In the genomic region with DNA sequence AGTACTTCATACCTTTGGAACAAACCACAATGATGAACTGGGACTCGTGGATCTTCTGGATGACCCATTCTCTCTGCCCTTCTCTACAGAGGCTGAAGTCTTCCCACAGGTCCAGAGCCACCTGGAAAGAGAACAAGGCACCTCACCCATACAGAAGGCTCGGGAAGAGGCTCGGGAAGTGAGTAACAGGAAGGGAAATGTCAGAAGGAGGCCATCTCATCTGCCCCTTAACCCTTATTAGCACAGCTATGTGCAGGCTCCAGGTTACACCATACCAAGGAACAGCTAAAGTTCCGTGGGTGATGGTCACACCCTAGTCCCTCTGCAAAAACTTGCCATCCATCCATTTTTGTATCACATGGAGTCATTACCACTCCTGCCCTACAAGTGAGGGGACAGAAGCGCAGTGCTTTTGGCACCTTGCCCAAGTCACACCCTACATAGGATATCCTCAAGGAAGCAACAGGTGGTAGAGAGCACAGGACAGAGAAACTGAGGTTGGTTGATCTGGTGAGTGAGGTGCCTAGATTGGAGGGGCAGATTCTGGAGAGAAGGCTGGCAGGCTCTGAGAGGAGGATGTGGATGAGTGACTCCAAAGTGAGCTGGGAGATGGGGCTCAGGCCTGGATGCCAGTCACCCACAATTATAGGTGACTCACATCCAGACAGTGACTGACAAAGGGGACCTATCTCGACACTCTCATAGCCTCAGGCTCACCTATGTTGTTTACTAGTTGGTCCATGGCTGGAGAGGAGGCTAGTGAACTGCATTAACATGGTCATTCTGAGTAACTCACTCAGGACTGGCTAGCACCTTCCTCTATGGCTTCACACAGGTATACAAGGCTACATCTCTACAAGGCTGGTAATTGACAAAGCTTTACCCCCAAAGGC, we compare ENCODE assay signal across 31 cellular contexts. TPM values are rescaled to one million over a fixed set of nuclear protein-coding genes. Genes with fewer than 3 reads are reported as not detected.
"Had no signal": no experiment of that assay in that cellular context is flagged by ENCODE, and none has a peak within 500 bp of the region (broad histone marks: within the 10 kb centered on the region; RNA-seq: fewer than 3 reads in every experiment).

No MANE protein-coding gene starts in this region.

- DNase-seq: activated CD4-positive, alpha-beta T cell treated with anti-CD3 and anti-CD28 coated beads, Interleukin-2, amount 10 ng/mL, durations not matched to agents 24 days and 14 days; activated CD8-positive, alpha-beta memory T cell treated with anti-CD3 and anti-CD28 coated beads, Interleukin-2, amount 10 ng/mL, durations not matched to agents 7 days and 5 days; activated CD8-positive, alpha-beta T cell treated with anti-CD3 and anti-CD28 coated beads for 36 hours; activated gamma-delta T cell treated with Interleukin-2 at 50 U/mL for 16 hours; activated T-cell treated with anti-CD3 and anti-CD28 coated beads for 4 hours; adrenal gland; brain microvascular endothelial cell; dorsolateral prefrontal cortex; effector memory CD8-positive, alpha-beta T cell; esophagus squamous epithelium; heart left ventricle; lower lobe of right lung; naive thymus-derived CD8-positive, alpha-beta T cell; retina; sigmoid colon; stimulated activated CD4-positive, alpha-beta T cell treated with anti-CD3 and anti-CD28 coated beads, Interleukin-2, amount 100 ng/mL, for 48 hours; SW 1271; T-helper 17 cell; tibial artery had no signal

- H3K27ac ChIP-seq: adrenal gland, ascending aorta, brain microvascular endothelial cell, dorsolateral prefrontal cortex, esophagus squamous epithelium, gastroesophageal sphincter, heart left ventricle, lower lobe of right lung, sigmoid colon, tibial artery had no signal

- ATAC-seq: activated CD8-positive, alpha-beta memory T cell treated with anti-CD3 and anti-CD28 coated beads, Interleukin-2, amount 10 ng/mL, durations not matched to agents 7 days and 5 days; activated CD8-positive, alpha-beta T cell treated with anti-CD3 and anti-CD28 coated beads for 36 hours; effector memory CD8-positive, alpha-beta T cell; gastroesophageal sphincter; heart left ventricle; lower lobe of right lung; naive thymus-derived CD8-positive, alpha-beta T cell; T-helper 17 cell had no signal

- H3K4me2 ChIP-seq: smooth muscle cell had no signal

- H3K4me3 Mint-ChIP-seq: activated CD4-positive, alpha-beta T cell treated with anti-CD3 and anti-CD28 coated beads, Interleukin-2, amount 10 ng/mL, durations not matched to agents 24 days and 14 days; activated CD8-positive, alpha-beta memory T cell treated with anti-CD3 and anti-CD28 coated beads, Interleukin-2, amount 10 ng/mL, durations not matched to agents 7 days and 5 days; activated CD8-positive, alpha-beta T cell treated with anti-CD3 and anti-CD28 coated beads for 36 hours; activated naive CD4-positive, alpha-beta T cell treated with anti-CD3 and anti-CD28 coated beads, Interleukin-2, amount 50 U/mL, for 24 hours; activated T-helper 1 cell treated with anti-CD3 and anti-CD28 coated beads, Interleukin-12 subunit alpha, Interleukin-12 subunit beta, Interleukin-2, Interleukin-4 antibody, amounts not matched to agents 30 ng/mL and 10 ng/mL and 1 ng/mL, durations not matched to agents 14 hours and 24 hours and 36 hours; central memory CD8-positive, alpha-beta T cell; effector memory CD8-positive, alpha-beta T cell; mesothelial cell of epicardium; naive thymus-derived CD8-positive, alpha-beta T cell; stimulated activated naive CD8-positive, alpha-beta T cell treated with anti-CD3 and anti-CD28 coated beads, Interleukin-15, Interleukin-2, amounts not matched to agents 100 ng/mL and 50 ng/mL, for 24 hours had no signal

- H3K4me1 Mint-ChIP-seq: activated CD8-positive, alpha-beta memory T cell treated with anti-CD3 and anti-CD28 coated beads, Interleukin-2, amount 10 ng/mL, durations not matched to agents 7 days and 5 days had no signal

- H3K4me1 ChIP-seq: ascending aorta, lower lobe of right lung, tibial artery had no signal

- H3K4me3 ChIP-seq: adrenal gland, ascending aorta, dorsolateral prefrontal cortex, esophagus squamous epithelium, gastroesophageal sphincter, heart left ventricle, lower lobe of right lung, sigmoid colon, smooth muscle cell, tibial artery had no signal

- H3K9me3 ChIP-seq: adrenal gland, ascending aorta, esophagus squamous epithelium, gastroesophageal sphincter, heart left ventricle, lower lobe of right lung, sigmoid colon, tibial artery had no signal

- H3K9me3 Mint-ChIP-seq: activated CD4-positive, alpha-beta T cell treated with anti-CD3 and anti-CD28 coated beads, Interleukin-2, amount 10 ng/mL, durations not matched to agents 24 days and 14 days; activated CD8-positive, alpha-beta T cell treated with anti-CD3 and anti-CD28 coated beads for 36 hours; activated naive CD4-positive, alpha-beta T cell treated with anti-CD3 and anti-CD28 coated beads, Interleukin-2, amount 50 U/mL, for 24 hours; activated T-helper 1 cell treated with anti-CD3 and anti-CD28 coated beads, Interleukin-12 subunit alpha, Interleukin-12 subunit beta, Interleukin-2, Interleukin-4 antibody, amounts not matched to agents 30 ng/mL and 10 ng/mL and 1 ng/mL, durations not matched to agents 14 hours and 24 hours and 36 hours; central memory CD8-positive, alpha-beta T cell; effector memory CD8-positive, alpha-beta T cell; mesothelial cell of epicardium; naive thymus-derived CD8-positive, alpha-beta T cell; stimulated activated naive CD8-positive, alpha-beta T cell treated with anti-CD3 and anti-CD28 coated beads, Interleukin-15, Interleukin-2, amounts not matched to agents 100 ng/mL and 50 ng/mL, for 24 hours had no signal

- H3K27ac Mint-ChIP-seq: activated CD4-positive, alpha-beta T cell treated with anti-CD3 and anti-CD28 coated beads, Interleukin-2, amount 10 ng/mL, durations not matched to agents 24 days and 14 days; activated CD8-positive, alpha-beta memory T cell treated with anti-CD3 and anti-CD28 coated beads, Interleukin-2, amount 10 ng/mL, durations not matched to agents 7 days and 5 days; activated CD8-positive, alpha-beta T cell treated with anti-CD3 and anti-CD28 coated beads for 36 hours; activated naive CD4-positive, alpha-beta T cell treated with anti-CD3 and anti-CD28 coated beads, Interleukin-2, amount 50 U/mL, for 24 hours; activated T-helper 1 cell treated with anti-CD3 and anti-CD28 coated beads, Interleukin-12 subunit alpha, Interleukin-12 subunit beta, Interleukin-2, Interleukin-4 antibody, amounts not matched to agents 30 ng/mL and 10 ng/mL and 1 ng/mL, durations not matched to agents 14 hours and 24 hours and 36 hours; effector memory CD8-positive, alpha-beta T cell; mesothelial cell of epicardium; naive thymus-derived CD8-positive, alpha-beta T cell; progenitor cell of endocrine pancreas; stimulated activated naive CD8-positive, alpha-beta T cell treated with anti-CD3 and anti-CD28 coated beads, Interleukin-15, Interleukin-2, amounts not matched to agents 100 ng/mL and 50 ng/mL, for 24 hours; T-helper 17 cell had no signal

- H3K36me3 ChIP-seq: adrenal gland, brain microvascular endothelial cell, lower lobe of right lung had no signal

- H3K27me3 Mint-ChIP-seq: activated CD8-positive, alpha-beta T cell treated with anti-CD3 and anti-CD28 coated beads for 36 hours; activated naive CD4-positive, alpha-beta T cell treated with anti-CD3 and anti-CD28 coated beads, Interleukin-2, amount 50 U/mL, for 24 hours; central memory CD8-positive, alpha-beta T cell; progenitor cell of endocrine pancreas had no signal

- H3K27me3 ChIP-seq: adrenal gland, ascending aorta, brain microvascular endothelial cell, dorsolateral prefrontal cortex, esophagus squamous epithelium, gastroesophageal sphincter, heart left ventricle, sigmoid colon, tibial artery had no signal

RNA-seq across cellular contexts. Expression of a gene that starts 38.2 kb away (rescaled TPM):
- total RNA-seq: activated CD4-positive, alpha-beta T cell treated with anti-CD3 and anti-CD28 coated beads, Interleukin-2, amount 10 ng/mL, durations not matched to agents 24 days and 14 days; activated CD8-positive, alpha-beta memory T cell treated with anti-CD3 and anti-CD28 coated beads, Interleukin-2, amount 10 ng/mL, durations not matched to agents 7 days and 5 days; activated CD8-positive, alpha-beta T cell treated with anti-CD3 and anti-CD28 coated beads for 36 hours; activated T-helper 1 cell treated with anti-CD3 and anti-CD28 coated beads, Interleukin-12 subunit alpha, Interleukin-12 subunit beta, Interleukin-2, Interleukin-4 antibody, amounts not matched to agents 30 ng/mL and 10 ng/mL and 1 ng/mL, durations not matched to agents 14 hours and 24 hours and 36 hours; ascending aorta; endothelial cell of umbilical vein; gastroesophageal sphincter; mesothelial cell of epicardium; naive thymus-derived CD8-positive, alpha-beta T cell; osteocyte; sigmoid colon; smooth muscle cell; T-helper 17 cell; ureter had no signal
- polyA plus RNA-seq: naive thymus-derived CD8-positive, alpha-beta T cell; smooth muscle cell had no signal
